9 cellular contexts compared by ENCODE assay signal in the genomic region with DNA sequence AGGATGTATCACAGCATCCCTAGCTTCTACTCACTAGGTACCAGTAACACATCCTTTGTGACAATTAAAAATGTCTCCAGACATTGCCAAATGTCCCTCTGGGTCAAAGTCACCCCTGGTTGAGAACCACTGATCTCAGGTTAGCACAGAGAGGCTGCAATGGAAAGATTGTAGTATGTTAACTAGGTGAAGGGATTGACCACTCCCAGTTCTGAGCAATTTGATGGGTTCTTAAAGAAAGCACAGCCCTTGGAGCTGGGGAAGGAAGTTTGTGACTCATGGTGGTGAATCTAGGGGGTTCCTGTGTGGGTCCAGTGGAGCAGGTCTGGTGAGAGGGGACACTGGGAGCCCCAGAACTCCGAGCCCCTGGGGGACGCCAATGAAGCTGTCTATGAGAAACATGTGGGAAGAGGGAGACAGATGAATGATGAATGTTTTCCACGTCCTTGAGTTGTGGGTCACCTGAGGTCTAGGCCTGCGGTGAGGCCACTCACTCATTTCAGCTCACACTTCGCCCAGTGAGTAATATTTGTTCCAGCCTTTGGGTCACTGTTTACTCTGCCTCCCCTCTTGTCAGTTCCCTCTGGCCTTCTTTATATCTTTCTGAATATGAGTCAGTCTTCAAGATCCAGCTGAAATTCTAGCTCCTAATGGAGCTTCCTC.
DNase-seq lines count a peak whose midpoint lies in the region; ATAC-seq and FAIRE-seq lines count a peak whose summit lies in the region.
"Had no signal": no experiment of that assay in that cellular context is flagged by ENCODE, and none has a peak within 500 bp of the region (broad histone marks: within the 10 kb centered on the region; RNA-seq: fewer than 3 reads in every experiment).

No MANE protein-coding gene starts in this region.

- no peak for FAIRE-seq in small intestine (lab: Jason Lieb, UNC)

- ATAC-seq in GM19351 (IDR thresholded peaks at IDR 0.05; ENCODE audit: unreplicated experiment) (peak; percentile 60), GM19467 (IDR thresholded peaks at IDR 0.05; ENCODE audit: unreplicated experiment) (no peak)
- ATAC-seq: SK-N-SH treated with all-trans-retinoic acid at 6 μM for 48 hours had no signal

- H3K27ac ChIP-seq in small intestine (ENCODE audit: low read depth in 1 of 2, low read length in 1 of 2): peak overlapping the region in 1 of 2 donors; percentile 70

- H3K4me1 ChIP-seq in small intestine (ENCODE audit: control insufficient read depth in 2 of 2, insufficient read depth in 1 of 2, low read depth in 1 of 2, low read length in 1 of 2): no peaks in the 10 kb centered on the region

- H3K27me3 ChIP-seq in small intestine (ENCODE audit: control insufficient read depth in 2 of 2, insufficient read depth in 2 of 2, low read length in 2 of 2): no peaks in the 10 kb centered on the region

- H3K9me3 ChIP-seq in small intestine (ENCODE audit: control insufficient read depth, low read depth): no peaks in the 10 kb centered on the region

- WGBS in small intestine, 3 donors: 67 to 91% (median 77%) methylated on average over 5 of the region's 5 CpGs

- H3K4me3 ChIP-seq in small intestine (ENCODE audit: low read depth in 1 of 2, low read length in 2 of 2): no peak overlapping the region

- DNase-seq in RPMI7951 (ENCODE audit: low read depth) (peak; percentile 92), fibroblast of peridontal ligament (ENCODE audit: extremely low read depth) (peak; percentile 2), smooth muscle cell of the brain vasculature (ENCODE audit: low read depth, low spot score) (peak; percentile 69), ureter (ENCODE audit: low spot score) (no peak), small intestine (no peak)
- no peak for DNase-seq in stimulated activated CD4-positive, alpha-beta T cell treated with anti-CD3 and anti-CD28 coated beads, Interleukin-15, amount 100 ng/mL, for 24 hours

- H3K36me3 ChIP-seq in small intestine (ENCODE audit: control insufficient read depth in 2 of 2, insufficient read depth in 2 of 2, low read length in 2 of 2): no peaks in the 10 kb centered on the region

Comparison
In these comparisons a context has a peak if more than half of its experiments do, and no peak if none do; other contexts are left out.
1. DNase-seq: peak in RPMI7951 (single experiment), fibroblast of peridontal ligament (single experiment) and smooth muscle cell of the brain vasculature (single experiment); none in ureter (single experiment), stimulated activated CD4-positive, alpha-beta T cell treated with anti-CD3 and anti-CD28 coated beads, Interleukin-15, amount 100 ng/mL, for 24 hours (single experiment) and small intestine (single experiment).